13 cellular contexts compared by ENCODE assay signal in the genomic region with DNA sequence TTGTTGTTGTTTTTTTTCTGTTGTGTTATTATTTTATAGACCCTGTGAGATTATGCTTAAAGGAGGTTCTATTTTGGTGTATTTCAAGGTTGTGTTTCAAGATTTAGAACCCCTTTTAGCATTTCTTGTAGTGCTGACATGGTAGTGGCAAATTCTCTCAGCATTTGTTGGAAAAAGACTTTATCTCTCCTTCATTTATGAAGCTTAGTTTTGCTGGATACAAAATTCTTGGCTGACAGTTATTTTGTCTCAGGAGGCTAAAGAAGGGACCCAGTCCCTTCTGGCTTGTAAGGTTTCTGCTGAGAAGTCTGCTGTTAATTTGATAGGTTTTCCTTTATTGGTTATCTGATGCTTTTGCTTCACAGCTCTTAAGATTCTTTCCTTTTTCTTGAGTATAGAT.
"Had no signal": no experiment of that assay in that cellular context is flagged by ENCODE, and none has a peak within 500 bp of the region (broad histone marks: within the 10 kb centered on the region; RNA-seq: fewer than 3 reads in every experiment).

No MANE protein-coding gene starts in this region.

- H3K27ac ChIP-seq: colonic mucosa, coronary artery, dorsolateral prefrontal cortex, epithelial cell of prostate, esophagus muscularis mucosa, esophagus squamous epithelium, foreskin keratinocyte, gastrocnemius medialis, gastroesophageal sphincter, heart left ventricle, heart right ventricle had no signal

- ATAC-seq: effector memory CD8-positive, alpha-beta T cell; esophagus mucosa; foreskin keratinocyte; gastrocnemius medialis; gastroesophageal sphincter; heart left ventricle; heart right ventricle had no signal

- H3K36me3 ChIP-seq: colonic mucosa, esophagus muscularis mucosa, esophagus squamous epithelium, gastrocnemius medialis, gastroesophageal sphincter, heart left ventricle, heart right ventricle had no signal

- H3K9me3 ChIP-seq: colonic mucosa, gastrocnemius medialis had no signal

- H3K4me3 ChIP-seq: colonic mucosa, coronary artery, dorsolateral prefrontal cortex, esophagus muscularis mucosa, esophagus squamous epithelium, gastrocnemius medialis, gastroesophageal sphincter, heart left ventricle, heart right ventricle had no signal

- H3K4me1 ChIP-seq: colonic mucosa, esophagus muscularis mucosa, esophagus squamous epithelium, foreskin keratinocyte, gastrocnemius medialis, gastroesophageal sphincter, heart left ventricle, heart right ventricle had no signal
